In genomic region chr19:45469835-45470146, GRCh38 we compare ENCODE assay signal across 8 cellular contexts. TPM values are rescaled to one million over a fixed set of nuclear protein-coding genes. Genes with fewer than 3 reads are reported as not detected.
A peak's percentile ranks its signal among the peaks of the same experiment; 100 is the strongest.
DNase-seq lines count a peak whose midpoint lies in the region; TF ChIP-seq lines count a peak whose summit lies in the region.

No MANE protein-coding gene starts in this region.

- no peak for TF ChIP-seq CTCF in smooth muscle cell (IDR thresholded peaks at IDR 0.05; ENCODE audit: borderline replicate concordance, insufficient read depth, poor library complexity, severe bottlenecking)

- H3K27me3 ChIP-seq in iPS DF 6.9 (ENCODE audit: control insufficient read depth, insufficient read depth, low read length) (no peaks in the 10 kb centered on the region), smooth muscle cell (ENCODE audit: low read depth) (no peaks in the 10 kb centered on the region)

- H3K79me2 ChIP-seq in smooth muscle cell (ENCODE audit: low read depth): peaks cover 5% of the 10 kb centered on the region

- peaks cover 33% of the 10 kb centered on the region for H3K4me1 Mint-ChIP-seq in activated naive CD8-positive, alpha-beta T cell treated with anti-CD3 and anti-CD28 coated beads for 36 hours

- no peaks in the 10 kb centered on the region for H3K4me1 ChIP-seq in iPS DF 6.9 (ENCODE audit: control insufficient read depth, insufficient read depth, low read length)
- peaks cover 6% of the 10 kb centered on the region for H3K4me1 ChIP-seq in smooth muscle cell (ENCODE audit: low read depth)

- H3K4me3 ChIP-seq in iPS DF 6.9 (ENCODE audit: low read length): peak overlapping the region; percentile 55; the same call in 1 of the 2 replicates
- peak overlapping the region; percentile 97 for H3K4me3 ChIP-seq in smooth muscle cell

- no peak overlapping the region for H3K27ac ChIP-seq in iPS DF 6.9 (ENCODE audit: low read length)
- H3K27ac ChIP-seq in smooth muscle cell (ENCODE audit: low read depth): peak overlapping the region; percentile 99

- whole genome bisulfite sequencing in iPS DF 6.9 (ENCODE audit: insufficient coverage, insufficient read length): no CpG with 5 or more reads among the region's 14 CpGs
- WGBS in smooth muscle cell (ENCODE audit: low lambda C conversion rate): 5% methylated on average over 14 of the region's 14 CpGs

- H3K4me2 ChIP-seq in smooth muscle cell: peak overlapping the region; percentile 99

- peak overlapping the region; percentile 100 for H3K9ac ChIP-seq in smooth muscle cell (ENCODE audit: low read depth)

- H3K36me3 ChIP-seq in iPS DF 6.9 (ENCODE audit: control insufficient read depth, insufficient read depth, low read length) (no peaks in the 10 kb centered on the region), smooth muscle cell (ENCODE audit: low read depth) (peaks cover 8% of the 10 kb centered on the region)

- H3F3A ChIP-seq in smooth muscle cell (ENCODE audit: low read depth): no peaks in the 10 kb centered on the region

- H3K27me3 Mint-ChIP-seq in activated naive CD8-positive, alpha-beta T cell treated with anti-CD3 and anti-CD28 coated beads for 36 hours: peaks cover 14% of the 10 kb centered on the region

- peaks cover 12% of the 10 kb centered on the region for H3K36me3 Mint-ChIP-seq in activated naive CD8-positive, alpha-beta T cell treated with anti-CD3 and anti-CD28 coated beads for 36 hours

- H4K20me1 ChIP-seq in smooth muscle cell (ENCODE audit: low read depth): peaks cover 53% of the 10 kb centered on the region

- H2AFZ ChIP-seq in smooth muscle cell (ENCODE audit: low read depth): no peak overlapping the region

- H3K4me3 Mint-ChIP-seq in activated naive CD8-positive, alpha-beta T cell treated with anti-CD3 and anti-CD28 coated beads for 36 hours: peak overlapping the region; percentile 89

- H3K27ac Mint-ChIP-seq in activated naive CD8-positive, alpha-beta T cell treated with anti-CD3 and anti-CD28 coated beads for 36 hours: peak overlapping the region; percentile 90

- peak; percentile 55 for DNase-seq in stimulated activated CD4-positive, alpha-beta T cell treated with anti-CD3 and anti-CD28 coated beads, Interleukin-12 subunit alpha, Interleukin-12 subunit beta, amount 100 ng/mL, for 4 hours
- DNase-seq in stimulated activated CD4-positive, alpha-beta T cell treated with anti-CD3 and anti-CD28 coated beads, Interleukin-1b, Interleukin-23, amount 100 ng/mL, for 48 hours: no peak
- DNase-seq in NCI-H1105 (lab: John Stamatoyannopoulos, UW) (peak; percentile 80), iPS DF 6.9 (ENCODE audit: low read depth, low spot score) (no peak), smooth muscle cell (lab: John Stamatoyannopoulos, UW; ENCODE audit: unreplicated experiment) (no peak), NCI-H1048 (lab: John Stamatoyannopoulos, UW) (no peak)
- DNase-seq in activated naive CD8-positive, alpha-beta T cell treated with anti-CD3 and anti-CD28 coated beads for 36 hours: no peak
- no peak for DNase-seq in activated effector memory CD4-positive, alpha-beta T cell treated with Interleukin-2 at 50 U/mL for 16 hours

- H3K9me3 ChIP-seq in iPS DF 6.9 (ENCODE audit: control insufficient read depth, insufficient read depth, low read length) (no peaks in the 10 kb centered on the region), smooth muscle cell (replicated peaks; ENCODE audit: low read depth) (no peaks in the 10 kb centered on the region)

- no peaks in the 10 kb centered on the region for H3K9me3 Mint-ChIP-seq in activated naive CD8-positive, alpha-beta T cell treated with anti-CD3 and anti-CD28 coated beads for 36 hours

RNA-seq across cellular contexts. Expression of gene FOSB, which starts 2.0 kb away (rescaled TPM):
- total RNA-seq in activated naive CD8-positive, alpha-beta T cell treated with anti-CD3 and anti-CD28 coated beads for 36 hours: 10 to 100 TPM in 1 of 2 experiments, 1 to 10 TPM in 1; 9.7 to 10.5 TPM
- total RNA-seq in smooth muscle cell: 171 and 186 TPM in 2 replicates
- polyA plus RNA-seq in smooth muscle cell: 178 and 299 TPM in 2 replicates

RNA-seq across cellular contexts. Expression of gene RTN2, which starts 27.1 kb away (rescaled TPM):
- total RNA-seq in activated naive CD8-positive, alpha-beta T cell treated with anti-CD3 and anti-CD28 coated beads for 36 hours: 1 to 10 TPM; 1.3 to 1.8 TPM
- total RNA-seq in smooth muscle cell: 6.3 and 20.5 TPM in 2 replicates
- 24.4 and 28.0 TPM in 2 replicates for polyA plus RNA-seq in smooth muscle cell

RNA-seq across cellular contexts. Expression of gene PPM1N, which starts 28.5 kb away (rescaled TPM):
- total RNA-seq in activated naive CD8-positive, alpha-beta T cell treated with anti-CD3 and anti-CD28 coated beads for 36 hours: 1 to 10 TPM; 1.4 to 1.9 TPM
- total RNA-seq in smooth muscle cell: 0.58 TPM in 1 of 2 replicates, not detected in the other
- 0.16 and 1.3 TPM in 2 replicates for polyA plus RNA-seq in smooth muscle cell

RNA-seq across cellular contexts. Expression of gene VASP, which starts 37.5 kb away (rescaled TPM):
- 100 to 1,000 TPM; 133 to 134 TPM for total RNA-seq in activated naive CD8-positive, alpha-beta T cell treated with anti-CD3 and anti-CD28 coated beads for 36 hours
- total RNA-seq in smooth muscle cell: 75.8 and 83.8 TPM in 2 replicates
- 73.6 and 107 TPM in 2 replicates for polyA plus RNA-seq in smooth muscle cell

RNA-seq across cellular contexts. Expression of gene ERCC1, which starts 46.1 kb away (rescaled TPM):
- total RNA-seq in activated naive CD8-positive, alpha-beta T cell treated with anti-CD3 and anti-CD28 coated beads for 36 hours: 10 to 100 TPM; 50.0 to 53.2 TPM
- 60.8 and 72.6 TPM in 2 replicates for total RNA-seq in smooth muscle cell
- polyA plus RNA-seq in smooth muscle cell: 81.5 and 90.4 TPM in 2 replicates

Comparison
In these comparisons a context has a peak if more than half of its experiments do, and no peak if none do; other contexts are left out.
1. DNase-seq: peak in stimulated activated CD4-positive, alpha-beta T cell treated with anti-CD3 and anti-CD28 coated beads, Interleukin-12 subunit alpha, Interleukin-12 subunit beta, amount 100 ng/mL, for 4 hours (single experiment) and NCI-H1105 (single experiment); none in stimulated activated CD4-positive, alpha-beta T cell treated with anti-CD3 and anti-CD28 coated beads, Interleukin-1b, Interleukin-23, amount 100 ng/mL, for 48 hours (single experiment), activated naive CD8-positive, alpha-beta T cell treated with anti-CD3 and anti-CD28 coated beads for 36 hours (single experiment), iPS DF 6.9 (single experiment), smooth muscle cell (single experiment), NCI-H1048 (single experiment) and activated effector memory CD4-positive, alpha-beta T cell treated with Interleukin-2 at 50 U/mL for 16 hours (single experiment).
2. RNA of gene FOSB, which starts 2.0 kb away (total RNA-seq): 171 to 186 TPM in smooth muscle cell; 9.7 to 10.5 TPM in activated naive CD8-positive, alpha-beta T cell treated with anti-CD3 and anti-CD28 coated beads for 36 hours; every median in the first group is over 10 times any median in the second.